In the genomic region with DNA sequence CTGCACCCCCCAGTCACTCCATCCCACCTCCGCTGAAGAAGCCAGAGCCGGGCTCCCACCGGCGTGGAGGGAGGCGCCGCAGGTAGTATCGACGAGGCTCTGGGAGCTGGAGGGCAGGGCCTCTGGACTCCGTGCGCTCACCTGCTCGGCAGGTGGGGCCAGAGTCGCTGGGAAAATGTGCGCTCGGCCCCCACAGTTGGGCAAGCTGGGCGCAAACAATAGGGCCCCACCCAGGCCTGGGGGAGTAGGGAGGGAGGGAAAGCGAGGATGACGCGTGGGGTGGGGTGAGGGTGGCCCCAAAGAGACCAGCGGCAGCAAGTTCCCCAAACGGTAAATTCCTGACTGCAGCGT, we compare ENCODE assay signal across 8 cellular contexts. TPM values are rescaled to one million over a fixed set of nuclear protein-coding genes. Genes with fewer than 3 reads are reported as not detected.
DNase-seq lines count a peak whose midpoint lies in the region; ATAC-seq, FAIRE-seq and TF ChIP-seq lines count a peak whose summit lies in the region.

No MANE protein-coding gene starts in this region.

- peak overlapping the region; percentile 52 for H3K56ac ChIP-seq in H1 (replicated peaks; ENCODE audit: insufficient read length, low read depth, low read length)

- no peak for FAIRE-seq in H1 (lab: Jason Lieb, UNC)

- H2BK5ac ChIP-seq in H1 (ENCODE audit: low read depth, low read length) = 0 out of 2 replicates have a peak overlapping the region, but pooled peaks have one; percentile 20

- H3K9ac ChIP-seq in H1 (replicated peaks in 1 of 4; ENCODE audit: extremely low read depth in 1 of 4, low read depth in 3 of 4, low read length in 3 of 4) = peak overlapping the region; percentile 63 to 71 (median 71)

- peaks cover 13 to 45% (median 29%) of the 10 kb centered on the region in 7 donors for H3K4me1 Mint-ChIP-seq in naive thymus-derived CD4-positive, alpha-beta T cell

- H3K4me3 Mint-ChIP-seq in naive thymus-derived CD4-positive, alpha-beta T cell = peak overlapping the region; percentile 3 to 82 (median 70)

- peak overlapping the region; percentile 86; the same call in 1 of the 2 replicates for H4K8ac ChIP-seq in H1 (ENCODE audit: extremely low read depth, insufficient read depth, low read length)

- peak; percentile 37 for DNase-seq in NCI-H526 treated with DMSO at 0.1 percent for 48 hours (lab: John Stamatoyannopoulos, UW)
- DNase-seq in H1 (ENCODE audit: low read depth in 1 of 2, low spot score in 2 of 2) = peak in 1 of 2 experiments; percentile 76
- no peak for DNase-seq in naive thymus-derived CD4-positive, alpha-beta T cell
- DNase-seq in OCI-M2 (lab: John Stamatoyannopoulos, UW; ENCODE audit: unreplicated experiment) = no peak
- DNase-seq in NK-92 (lab: John Stamatoyannopoulos, UW; ENCODE audit: unreplicated experiment) = no peak

- no peaks in the 10 kb centered on the region for H3F3A ChIP-seq in DOHH2 (ENCODE audit: control insufficient read depth, insufficient read depth)

- H3K4me3 ChIP-seq in DOHH2 (ENCODE audit: low read length) (peak overlapping the region; percentile 62), H1 (ENCODE audit: extremely low read depth in 1 of 4, insufficient read depth in 2 of 4, low read depth in 3 of 4, low read length in 4 of 4) (peak overlapping the region; percentile 64 to 80 (median 72))
- H3K4me3 ChIP-seq in naive thymus-derived CD4-positive, alpha-beta T cell (ENCODE audit: low read length) = peak overlapping the region; percentile 44

- TF ChIP-seq RAD21 in H1 (IDR thresholded peaks at IDR 0.05 in 1 of 2, conservative IDR thresholded peaks at IDR 0.05 in 1 of 2; ENCODE audit: low read depth in 2 of 2, low read length in 2 of 2) = peak in 1 of 2 experiments; percentile 32; a peak in 2 of 4 replicates

- H2AFZ ChIP-seq in H1 (ENCODE audit: low read length) = no peak overlapping the region

- no peak for ATAC-seq in naive thymus-derived CD4-positive, alpha-beta T cell
- ATAC-seq in HG03095 (IDR thresholded peaks at IDR 0.05; ENCODE audit: unreplicated experiment) = no peak
- ATAC-seq in HG03039 (IDR thresholded peaks at IDR 0.05; ENCODE audit: unreplicated experiment) = no peak

- H3K9me3 Mint-ChIP-seq in naive thymus-derived CD4-positive, alpha-beta T cell = no peaks in the 10 kb centered on the region

- H3K27ac ChIP-seq in DOHH2 (ENCODE audit: low read depth, low read length) = no peak overlapping the region
- H3K27ac ChIP-seq in H1 (ENCODE audit: low read depth, low read length) = peak overlapping the region; percentile 70
- H3K27ac ChIP-seq in naive thymus-derived CD4-positive, alpha-beta T cell (ENCODE audit: low read depth, low read length) = no peak overlapping the region

- intact Hi-C loops in naive thymus-derived CD4-positive, alpha-beta T cell (cut with micrococcal nuclease) = loop anchor here in 1 of 2 donors (1.0 kb wide), 1 partner anchor 48 kb away; no protein-coding TSS in a partner anchor

- CTCF ChIA-PET in H1 (lab: Charles Lee; ENCODE audit: partially characterized antibody) = interaction anchor here (0.6 to 7.0 kb wide), 31 partner anchors 9 to 1592 kb away, joined by 3 to 149 read pairs (median 6); a partner anchor contains a TSS
- CTCF ChIA-PET in naive thymus-derived CD4-positive, alpha-beta T cell (lab: Charles Lee) = interaction anchor here (0.6 to 1.3 kb wide), 3 partner anchors 9 to 12 kb away, joined by 3 to 7 read pairs (median 4); no protein-coding TSS in a partner anchor

- H2AK5ac ChIP-seq in H1 (ENCODE audit: low read depth, low read length) = no peak overlapping the region

- H3K4me2 ChIP-seq in DOHH2 (ENCODE audit: low read length) = peak overlapping the region; percentile 61
- peak overlapping the region; percentile 89 to 97 for H3K4me2 ChIP-seq in H1 (ENCODE audit: insufficient read depth in 1 of 2, low read depth in 2 of 2, low read length in 2 of 2)

- TF ChIP-seq EP300 in H1 (IDR thresholded peaks at IDR 0.05; ENCODE audit: borderline replicate concordance in 1 of 2, low read depth in 2 of 2, low read length in 2 of 2) = no peak

- H2BK12ac ChIP-seq in H1 (ENCODE audit: low read depth, low read length) = peak overlapping the region; percentile 71; the same call in 1 of the 2 replicates

- POLR2A ChIA-PET in H1 (lab: Charles Lee; ENCODE audit: partially characterized antibody) = interaction anchor here (0.6 to 9.3 kb wide), 29 partner anchors 9 to 1565 kb away, joined by 3 to 84 read pairs (median 7); a partner anchor contains a TSS
- POLR2A ChIA-PET in naive thymus-derived CD4-positive, alpha-beta T cell (lab: Charles Lee) = interaction anchor here (1.5 kb wide), 1 partner anchor 97 kb away, joined by 5 read pairs; a partner anchor contains a TSS

- TF ChIP-seq POLR2A in H1 (IDR thresholded peaks at IDR 0.05; ENCODE audit: control extremely low read depth in 1 of 2, low read depth in 2 of 2, low read length in 2 of 2) = no peak

- H3K4me1 ChIP-seq in DOHH2 (ENCODE audit: control insufficient read depth, low read length) (peaks cover 25% of the 10 kb centered on the region), H1 (replicated peaks in 1 of 4; ENCODE audit: control insufficient read depth in 3 of 4, insufficient read depth in 4 of 4, low read length in 3 of 4) (peaks cover 2 to 19% (median 14%) of the 10 kb centered on the region in 4 experiments)
- H3K4me1 ChIP-seq in naive thymus-derived CD4-positive, alpha-beta T cell (ENCODE audit: control insufficient read depth in 2 of 2, insufficient read depth in 2 of 2, low read length in 2 of 2) = peaks cover 0 to 11% of the 10 kb centered on the region in 2 donors

- H3K23me2 ChIP-seq in H1 (ENCODE audit: low read depth, low read length) = peaks cover 16% of the 10 kb centered on the region

- H3K79me1 ChIP-seq in H1 (ENCODE audit: low read depth, low read length) = peaks cover 10% of the 10 kb centered on the region

- H4K5ac ChIP-seq in H1 (ENCODE audit: insufficient read length, low read depth, low read length) = peak overlapping the region; percentile 80

- no peak overlapping the region for H2BK120ac ChIP-seq in H1 (replicated peaks; ENCODE audit: low read depth, low read length)

- H3K23ac ChIP-seq in H1 (ENCODE audit: insufficient read length) = no peak overlapping the region

- no peak overlapping the region for H3K14ac ChIP-seq in H1 (ENCODE audit: insufficient read length)

- no peaks in the 10 kb centered on the region for H3K36me3 Mint-ChIP-seq in naive thymus-derived CD4-positive, alpha-beta T cell

- H3K27ac Mint-ChIP-seq in naive thymus-derived CD4-positive, alpha-beta T cell = no peak overlapping the region

- H2BK15ac ChIP-seq in H1 (ENCODE audit: low read length) = peak overlapping the region; percentile 29; the same call in 1 of the 2 replicates

- H3K4ac ChIP-seq in H1 (replicated peaks; ENCODE audit: insufficient read length, low read depth, low read length) = no peak overlapping the region

- H3K9me3 ChIP-seq in DOHH2 (ENCODE audit: control insufficient read depth, insufficient read depth, low read length) (no peaks in the 10 kb centered on the region), H1 (ENCODE audit: insufficient read depth in 2 of 2, low read depth in 1 of 2, low read length in 1 of 2) (no peaks in the 10 kb centered on the region)
- H3K9me3 ChIP-seq in naive thymus-derived CD4-positive, alpha-beta T cell (ENCODE audit: control insufficient read depth in 2 of 3, low read length in 3 of 3) = no peaks in the 10 kb centered on the region

- peaks cover 65% of the 10 kb centered on the region for H3K27me3 ChIP-seq in DOHH2 (ENCODE audit: control insufficient read depth, low read length)
- H3K27me3 ChIP-seq in H1 (replicated peaks in 1 of 4; ENCODE audit: control insufficient read depth in 3 of 4, extremely low read depth in 1 of 4, insufficient read depth in 3 of 4, low read length in 3 of 4) = no peaks in the 10 kb centered on the region
- peaks cover 0 to 6% of the 10 kb centered on the region in 2 donors for H3K27me3 ChIP-seq in naive thymus-derived CD4-positive, alpha-beta T cell (ENCODE audit: control insufficient read depth in 2 of 2, insufficient read depth in 2 of 2, low read length in 2 of 2)

- TF ChIP-seq CTCF in DOHH2 (IDR thresholded peaks at IDR 0.05; ENCODE audit: low read depth, low read length, poor library complexity, severe bottlenecking) = no peak
- peak in 1 of 3 experiments; percentile 12; a peak in 1 of 4 replicates for TF ChIP-seq CTCF in H1 (IDR thresholded peaks at IDR 0.05; ENCODE audit: control extremely low read depth in 1 of 3, insufficient read depth in 1 of 3, low read depth in 1 of 3, low read length in 3 of 3)

- H2BK20ac ChIP-seq in H1 (ENCODE audit: low read length) = 0 out of 2 replicates have a peak overlapping the region, but pooled peaks have one; percentile 32

- H3K79me2 ChIP-seq in DOHH2 (ENCODE audit: control insufficient read depth, low read length) = no peaks in the 10 kb centered on the region
- peaks cover 0 to 33% of the 10 kb centered on the region in 2 experiments; a peak in 3 of 4 replicates for H3K79me2 ChIP-seq in H1 (ENCODE audit: control insufficient read depth in 1 of 2, insufficient read depth in 2 of 2, low read length in 2 of 2)

- no peaks in the 10 kb centered on the region for H3K36me3 ChIP-seq in DOHH2 (ENCODE audit: control insufficient read depth, low read length)
- no peaks in the 10 kb centered on the region for H3K36me3 ChIP-seq in H1 (ENCODE audit: control insufficient read depth in 2 of 4, insufficient read depth in 4 of 4, low read length in 3 of 4)
- no peaks in the 10 kb centered on the region for H3K36me3 ChIP-seq in naive thymus-derived CD4-positive, alpha-beta T cell (ENCODE audit: control insufficient read depth in 2 of 3, insufficient read depth in 3 of 3, low read length in 3 of 3)

- WGBS in H1 (ENCODE audit: extremely low coverage in 1 of 2, insufficient coverage in 1 of 2, insufficient read length in 1 of 2, insufficient replicate concordance in 2 of 2, low coverage in 1 of 2, low lambda C conversion rate in 2 of 2, missing lambda C conversion rate in 1 of 2), 2 experiments = 0% methylated on average over 1 of the region's 21 CpGs; no CpG with 5 or more reads in 1 of the 2 experiments

- H3K27me3 Mint-ChIP-seq in naive thymus-derived CD4-positive, alpha-beta T cell = peaks cover 16 to 51% (median 21%) of the 10 kb centered on the region in 5 donors

- peak overlapping the region; percentile 85 for H4K91ac ChIP-seq in H1 (replicated peaks; ENCODE audit: insufficient read length, low read length)

- H4K20me1 ChIP-seq in DOHH2 (ENCODE audit: control insufficient read depth, insufficient read depth, low read depth, low read length) = no peaks in the 10 kb centered on the region
- H4K20me1 ChIP-seq in H1 (replicated peaks in 1 of 2; ENCODE audit: control insufficient read depth in 1 of 2, insufficient read depth in 2 of 2, low read length in 2 of 2) = peaks cover 0 to 5% of the 10 kb centered on the region in 2 experiments

- peak overlapping the region; percentile 64 for H3K18ac ChIP-seq in H1 (ENCODE audit: extremely low read depth, low read length)

- no peaks in the 10 kb centered on the region for H3K9me2 ChIP-seq in DOHH2 (replicated peaks; ENCODE audit: control insufficient read depth, low read length)

RNA-seq across cellular contexts. Expression of a gene that starts 0.7 kb away (rescaled TPM):
- total RNA-seq in H1 (2021; fragmentation: NEBNext Ultra II Directional; extraction: Animal tissue kit (Norgen Biotek cat#: 25700)) = 98.6 and 102 TPM in 2 replicates
- 62.8 and 125 TPM in 2 replicates for polyA plus RNA-seq in H1 (2011; rRNA removed)
- polyA plus RNA-seq in H1 (2011; cell fraction: cytosol; rRNA removed) = 34.7 TPM
- polyA plus RNA-seq in H1 (2011; cell fraction: nucleus; rRNA removed) = 89.8 TPM
- polyA plus RNA-seq in H1 (2012, experiment 1 of 2) = 68.9 to 108 TPM (median 102 TPM) in 4 replicates
- polyA plus RNA-seq in H1 (2012, experiment 2 of 2) = 109 TPM
- polyA plus RNA-seq in H1 (2013, experiment 1 of 2) = 70.1 TPM
- polyA plus RNA-seq in H1 (2013, experiment 2 of 2) = 65.1 TPM
- polyA minus RNA-seq in H1 (2011; rRNA and poly(A)+ RNA removed) = 44.2 and 46.8 TPM in 2 replicates
- 76.7 TPM for polyA minus RNA-seq in H1 (2011; cell fraction: cytosol; rRNA and poly(A)+ RNA removed)
- 48.4 TPM for polyA minus RNA-seq in H1 (2011; cell fraction: nucleus; rRNA and poly(A)+ RNA removed)
- total RNA-seq in naive thymus-derived CD4-positive, alpha-beta T cell = 1 to 10 TPM in 2 of 5 experiments, under 1 TPM in 3; 0.24 to 8.2 (median 0.57) TPM
- polyA plus RNA-seq in naive thymus-derived CD4-positive, alpha-beta T cell = under 1 TPM; 0.19 to 0.25 TPM

RNA-seq across cellular contexts. Expression of a gene that starts 25.9 kb away (rescaled TPM):
- 22.6 and 23.4 TPM in 2 replicates for total RNA-seq in H1 (2021; fragmentation: NEBNext Ultra II Directional; extraction: Animal tissue kit (Norgen Biotek cat#: 25700))
- 26.7 and 36.6 TPM in 2 replicates for polyA plus RNA-seq in H1 (2011; rRNA removed)
- 32.3 TPM for polyA plus RNA-seq in H1 (2011; cell fraction: cytosol; rRNA removed)
- polyA plus RNA-seq in H1 (2011; cell fraction: nucleus; rRNA removed) = 26.2 TPM
- polyA plus RNA-seq in H1 (2012, experiment 1 of 2) = 19.2 to 25.6 TPM (median 23.3 TPM) in 4 replicates
- 18.1 TPM for polyA plus RNA-seq in H1 (2012, experiment 2 of 2)
- polyA plus RNA-seq in H1 (2013, experiment 1 of 2) = 27.7 TPM
- 29.1 TPM for polyA plus RNA-seq in H1 (2013, experiment 2 of 2)
- polyA minus RNA-seq in H1 (2011; rRNA and poly(A)+ RNA removed) = 13.9 and 14.4 TPM in 2 replicates
- polyA minus RNA-seq in H1 (2011; cell fraction: cytosol; rRNA and poly(A)+ RNA removed) = 22.9 TPM
- 22.3 TPM for polyA minus RNA-seq in H1 (2011; cell fraction: nucleus; rRNA and poly(A)+ RNA removed)
- 1 to 10 TPM; 3.6 to 7.0 (median 5.3) TPM for total RNA-seq in naive thymus-derived CD4-positive, alpha-beta T cell
- polyA plus RNA-seq in naive thymus-derived CD4-positive, alpha-beta T cell = 1 to 10 TPM; 3.5 to 6.5 TPM

RNA-seq across cellular contexts. Expression of a gene that starts 27.0 kb away (rescaled TPM):
- 173 and 179 TPM in 2 replicates for total RNA-seq in H1 (2021; fragmentation: NEBNext Ultra II Directional; extraction: Animal tissue kit (Norgen Biotek cat#: 25700))
- 283 and 410 TPM in 2 replicates for polyA plus RNA-seq in H1 (2011; rRNA removed)
- polyA plus RNA-seq in H1 (2011; cell fraction: cytosol; rRNA removed) = 347 TPM
- polyA plus RNA-seq in H1 (2011; cell fraction: nucleus; rRNA removed) = 1,193 TPM
- polyA plus RNA-seq in H1 (2012, experiment 1 of 2) = 206 to 277 TPM (median 242 TPM) in 4 replicates
- 146 TPM for polyA plus RNA-seq in H1 (2012, experiment 2 of 2)
- 233 TPM for polyA plus RNA-seq in H1 (2013, experiment 1 of 2)
- polyA plus RNA-seq in H1 (2013, experiment 2 of 2) = 222 TPM
- polyA minus RNA-seq in H1 (2011; rRNA and poly(A)+ RNA removed) = 102 and 130 TPM in 2 replicates
- polyA minus RNA-seq in H1 (2011; cell fraction: cytosol; rRNA and poly(A)+ RNA removed) = 115 TPM
- 148 TPM for polyA minus RNA-seq in H1 (2011; cell fraction: nucleus; rRNA and poly(A)+ RNA removed)
- under 1 TPM in 2 of 5 experiments, not detected in 3; 0.34 to 0.76 TPM for total RNA-seq in naive thymus-derived CD4-positive, alpha-beta T cell
- not detected for polyA plus RNA-seq in naive thymus-derived CD4-positive, alpha-beta T cell

RNA-seq across cellular contexts. Expression of a gene that starts 50.2 kb away (rescaled TPM):
- 68.7 and 71.4 TPM in 2 replicates for total RNA-seq in H1 (2021; fragmentation: NEBNext Ultra II Directional; extraction: Animal tissue kit (Norgen Biotek cat#: 25700))
- 86.9 and 94.5 TPM in 2 replicates for polyA plus RNA-seq in H1 (2011; rRNA removed)
- 101 TPM for polyA plus RNA-seq in H1 (2011; cell fraction: cytosol; rRNA removed)
- 76.7 TPM for polyA plus RNA-seq in H1 (2011; cell fraction: nucleus; rRNA removed)
- 64.8 to 85.1 TPM (median 79.0 TPM) in 4 replicates for polyA plus RNA-seq in H1 (2012, experiment 1 of 2)
- polyA plus RNA-seq in H1 (2012, experiment 2 of 2) = 93.2 TPM
- polyA plus RNA-seq in H1 (2013, experiment 1 of 2) = 59.6 TPM
- 59.2 TPM for polyA plus RNA-seq in H1 (2013, experiment 2 of 2)
- polyA minus RNA-seq in H1 (2011; rRNA and poly(A)+ RNA removed) = 54.5 and 69.3 TPM in 2 replicates
- 34.0 TPM for polyA minus RNA-seq in H1 (2011; cell fraction: cytosol; rRNA and poly(A)+ RNA removed)
- 47.8 TPM for polyA minus RNA-seq in H1 (2011; cell fraction: nucleus; rRNA and poly(A)+ RNA removed)
- 10 to 100 TPM; 26.8 to 41.7 (median 37.2) TPM for total RNA-seq in naive thymus-derived CD4-positive, alpha-beta T cell
- polyA plus RNA-seq in naive thymus-derived CD4-positive, alpha-beta T cell = 10 to 100 TPM; 41.9 to 66.7 TPM

RNA-seq across cellular contexts. Expression of a gene that starts 51.4 kb away (rescaled TPM):
- total RNA-seq in H1 (2021; fragmentation: NEBNext Ultra II Directional; extraction: Animal tissue kit (Norgen Biotek cat#: 25700)) = 3.6 and 3.8 TPM in 2 replicates
- 2.3 and 3.4 TPM in 2 replicates for polyA plus RNA-seq in H1 (2011; rRNA removed)
- polyA plus RNA-seq in H1 (2011; cell fraction: cytosol; rRNA removed) = 2.9 TPM
- polyA plus RNA-seq in H1 (2011; cell fraction: nucleus; rRNA removed) = 10.6 TPM
- 2.4 to 3.6 TPM (median 2.8 TPM) in 4 replicates for polyA plus RNA-seq in H1 (2012, experiment 1 of 2)
- polyA plus RNA-seq in H1 (2012, experiment 2 of 2) = 1.9 TPM
- polyA plus RNA-seq in H1 (2013, experiment 1 of 2) = 1.8 TPM
- polyA plus RNA-seq in H1 (2013, experiment 2 of 2) = 1.5 TPM
- polyA minus RNA-seq in H1 (2011; rRNA and poly(A)+ RNA removed) = 0.80 and 1.3 TPM in 2 replicates
- polyA minus RNA-seq in H1 (2011; cell fraction: cytosol; rRNA and poly(A)+ RNA removed) = 0.66 TPM
- 2.6 TPM for polyA minus RNA-seq in H1 (2011; cell fraction: nucleus; rRNA and poly(A)+ RNA removed)
- under 1 TPM in 1 of 5 experiments, not detected in 4; 0.08 TPM for total RNA-seq in naive thymus-derived CD4-positive, alpha-beta T cell
- not detected for polyA plus RNA-seq in naive thymus-derived CD4-positive, alpha-beta T cell

Comparison
In these comparisons a context has a peak if more than half of its experiments do, and no peak if none do; other contexts are left out.
1. RNA of a gene that starts 0.7 kb away (total RNA-seq): 98.6 to 102 TPM in H1; 0.24 to 8.2 TPM in naive thymus-derived CD4-positive, alpha-beta T cell; every median in the first group is over 10 times any median in the second.
2. RNA of a gene that starts 27.0 kb away (total RNA-seq): 173 to 179 TPM in H1; 0.34 to 0.76 TPM in naive thymus-derived CD4-positive, alpha-beta T cell; every median in the first group is over 10 times any median in the second.
3. Peak in every context shown above with its lines, with median percentiles within 50 percentile points of each other: H3K4me3 ChIP-seq.